ENCODE assay signal across 27 cellular contexts in the genomic region with DNA sequence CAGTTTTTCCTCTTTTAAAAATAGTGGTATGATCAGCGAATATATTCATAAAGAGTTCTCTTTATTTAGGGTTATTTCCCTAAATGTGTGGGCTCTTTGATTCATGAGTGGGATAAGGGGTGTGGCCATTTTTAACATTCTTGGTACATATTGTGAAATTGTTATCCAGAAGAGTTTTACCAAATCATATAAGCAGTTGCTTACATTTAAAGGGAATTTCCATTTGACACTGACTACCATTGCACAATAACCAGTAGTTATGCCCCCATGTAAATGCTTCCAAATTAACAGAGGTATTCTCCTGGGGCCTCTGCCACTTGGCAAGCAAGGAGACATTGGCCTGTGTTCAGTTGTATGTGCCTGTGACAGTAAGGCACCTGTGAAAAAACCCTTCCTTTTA. TPM values are rescaled to one million over a fixed set of nuclear protein-coding genes. Genes with fewer than 3 reads are reported as not detected.
"Had no signal": no experiment of that assay in that cellular context is flagged by ENCODE, and none has a peak within 500 bp of the region (broad histone marks: within the 10 kb centered on the region; RNA-seq: fewer than 3 reads in every experiment).

No MANE protein-coding gene starts in this region.

- DNase-seq: dorsolateral prefrontal cortex; effector CD8-positive, alpha-beta T cell; gastrocnemius medialis; heart right ventricle; hypothalamus; mucosa of descending colon; naive thymus-derived CD8-positive, alpha-beta T cell; psoas muscle; retina; stimulated activated CD4-positive, alpha-beta T cell treated with anti-CD3 and anti-CD28 coated beads, Interleukin-2, amount 100 ng/mL, for 24 hours; stimulated activated CD4-positive, alpha-beta T cell treated with anti-CD3 and anti-CD28 coated beads, Interleukin-4, amount 100 ng/mL, for 4 hours; stimulated activated naive B cell treated with anti-CD40 and anti-IgM and Interleukin-4, amounts not matched to agents 10 μg/mL and 1 μg/mL and 100 μg/mL, for 72 hours; stimulated activated naive CD8-positive, alpha-beta T cell treated with anti-CD3 and anti-CD28 coated beads, Interleukin-15, amount 100 ng/mL, for 72 hours; testis; transverse colon had no signal

- H3K4me3 ChIP-seq: coronary artery, dorsolateral prefrontal cortex, gastrocnemius medialis, heart right ventricle, mucosa of descending colon, psoas muscle, testis, transverse colon had no signal

- H3K9me3 Mint-ChIP-seq: naive thymus-derived CD8-positive, alpha-beta T cell; stimulated activated naive CD8-positive, alpha-beta T cell treated with anti-CD3 and anti-CD28 coated beads, Interleukin-15, amount 100 ng/mL, for 72 hours had no signal

- H3K27ac Mint-ChIP-seq: naive thymus-derived CD8-positive, alpha-beta T cell; stimulated activated naive B cell treated with anti-CD40 and anti-IgM and Interleukin-4, amounts not matched to agents 10 μg/mL and 1 μg/mL and 100 μg/mL, for 72 hours; stimulated activated naive CD8-positive, alpha-beta T cell treated with anti-CD3 and anti-CD28 coated beads, Interleukin-15, amount 100 ng/mL, for 72 hours had no signal

- H3K4me1 Mint-ChIP-seq: naive thymus-derived CD8-positive, alpha-beta T cell; stimulated activated naive B cell treated with anti-CD40 and anti-IgM and Interleukin-4, amounts not matched to agents 10 μg/mL and 1 μg/mL and 100 μg/mL, for 72 hours; stimulated activated naive CD8-positive, alpha-beta T cell treated with anti-CD3 and anti-CD28 coated beads, Interleukin-15, amount 100 ng/mL, for 72 hours had no signal

- ATAC-seq: esophagus mucosa; gastrocnemius medialis; mucosa of descending colon; naive thymus-derived CD8-positive, alpha-beta T cell; psoas muscle; sciatic nerve; stimulated activated naive B cell treated with anti-CD40 and anti-IgM and Interleukin-4, amounts not matched to agents 10 μg/mL and 1 μg/mL and 100 μg/mL, for 72 hours; stimulated activated naive CD8-positive, alpha-beta T cell treated with anti-CD3 and anti-CD28 coated beads, Interleukin-15, amount 100 ng/mL, for 72 hours had no signal

- H3K27ac ChIP-seq: coronary artery, gastrocnemius medialis, heart right ventricle, neutrophil, psoas muscle, testis, transverse colon had no signal

- H3K4me1 ChIP-seq: gastrocnemius medialis, heart right ventricle, testis, transverse colon had no signal

- H3K9me3 ChIP-seq: gastrocnemius medialis, mucosa of descending colon, neutrophil, psoas muscle, testis, transverse colon had no signal

- H3K27me3 ChIP-seq: gastrocnemius medialis, neutrophil, testis, transverse colon had no signal

- H3K36me3 Mint-ChIP-seq: naive thymus-derived CD8-positive, alpha-beta T cell; stimulated activated naive B cell treated with anti-CD40 and anti-IgM and Interleukin-4, amounts not matched to agents 10 μg/mL and 1 μg/mL and 100 μg/mL, for 72 hours had no signal

- H3K4me3 Mint-ChIP-seq: naive thymus-derived CD8-positive, alpha-beta T cell; stimulated activated naive B cell treated with anti-CD40 and anti-IgM and Interleukin-4, amounts not matched to agents 10 μg/mL and 1 μg/mL and 100 μg/mL, for 72 hours; stimulated activated naive CD8-positive, alpha-beta T cell treated with anti-CD3 and anti-CD28 coated beads, Interleukin-15, amount 100 ng/mL, for 72 hours had no signal

- H3K36me3 ChIP-seq: gastrocnemius medialis, heart right ventricle, neutrophil, transverse colon had no signal

RNA-seq across cellular contexts. Expression of a gene that starts 27.2 kb away (rescaled TPM):
- total RNA-seq: chondrocyte; fibroblast of lung; fibroblast of villous mesenchyme; naive thymus-derived CD8-positive, alpha-beta T cell; osteoblast had no signal

RNA-seq across cellular contexts. Expression of a gene that starts 34.0 kb away (rescaled TPM):
- total RNA-seq: chondrocyte; dorsolateral prefrontal cortex; esophagus mucosa; fibroblast of lung; fibroblast of villous mesenchyme; gastrocnemius medialis; heart right ventricle; liver; mucosa of descending colon; naive thymus-derived CD8-positive, alpha-beta T cell; osteoblast; psoas muscle; sciatic nerve; skeletal muscle tissue; subcutaneous adipose tissue; testis; transverse colon; urinary bladder had no signal
